In genomic region chr7:98126311-98127142, GRCh38 we compare ENCODE assay signal across 2 cellular contexts.
TF ChIP-seq lines count a peak whose summit lies in the region.

No MANE protein-coding gene starts in this region.

TF ChIP-seq in WTC11, 78 proteins besides CTCF, POLR2A, EP300 and RAD21 (continued from another document):
- TF ChIP-seq ATF6 (CRISPR knock-in tag; IDR thresholded peaks at IDR 0.05) (no peak), FOXK1 (CRISPR knock-in tag; IDR thresholded peaks at IDR 0.05) (no peak), NR1H2 (CRISPR knock-in tag; IDR thresholded peaks at IDR 0.05) (no peak), ZNF121 (CRISPR knock-in tag; IDR thresholded peaks at IDR 0.05) (no peak)

TF ChIP-seq in GM23338, 12 proteins besides CTCF, POLR2A, EP300 and RAD21 (continued from another document):
- no peak for TF ChIP-seq ZNF462 (CRISPR knock-in tag; IDR thresholded peaks at IDR 0.05)
- no peak for TF ChIP-seq STAT1 (IDR thresholded peaks at IDR 0.05; ENCODE audit: unreplicated experiment)
- no peak for TF ChIP-seq POLR2AphosphoS5 (IDR thresholded peaks at IDR 0.05; ENCODE audit: low read depth)
- no peak for TF ChIP-seq REST (IDR thresholded peaks at IDR 0.05; ENCODE audit: unreplicated experiment)
- TF ChIP-seq ETS1 (IDR thresholded peaks at IDR 0.05) = no peak
- no peak for TF ChIP-seq JUNB (IDR thresholded peaks at IDR 0.05; ENCODE audit: unreplicated experiment)
- TF ChIP-seq NANOG (IDR thresholded peaks at IDR 0.05; ENCODE audit: borderline replicate concordance) = no peak
- no peak for TF ChIP-seq ZNF114 (CRISPR knock-in tag; IDR thresholded peaks at IDR 0.05)
- no peak for TF ChIP-seq ZNF331 (CRISPR knock-in tag; IDR thresholded peaks at IDR 0.05; ENCODE audit: low read depth)
